In the genomic region with DNA sequence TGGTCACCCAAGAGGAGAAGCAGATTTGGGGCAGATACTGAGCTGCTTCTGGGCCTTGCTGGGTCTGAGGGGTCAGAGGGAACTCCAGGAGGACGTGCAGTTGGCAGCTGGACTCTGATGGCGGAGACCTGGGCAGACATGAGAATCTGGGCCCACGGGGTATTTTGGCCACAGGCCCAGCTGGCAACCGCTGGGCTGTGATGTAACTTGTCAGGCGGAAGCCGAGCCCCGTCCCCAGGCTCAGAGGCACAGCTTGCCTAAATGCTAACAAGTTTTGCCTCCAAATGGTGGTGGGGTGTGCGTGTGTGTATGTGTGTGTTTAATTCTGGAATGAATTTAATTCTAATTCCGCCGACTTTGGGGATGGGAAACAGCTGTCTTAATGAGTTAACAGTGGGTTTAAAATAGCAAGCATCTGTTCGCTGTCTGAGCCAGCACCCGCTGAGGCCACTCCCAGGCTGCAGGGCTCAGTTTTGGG, we compare ENCODE assay signal across 19 cellular contexts. TPM values are rescaled to one million over a fixed set of nuclear protein-coding genes. Genes with fewer than 3 reads are reported as not detected.
DNase-seq lines count a peak whose midpoint lies in the region; ATAC-seq and TF ChIP-seq lines count a peak whose summit lies in the region.
"Had no signal": no experiment of that assay in that cellular context is flagged by ENCODE, and none has a peak within 500 bp of the region (broad histone marks: within the 10 kb centered on the region; RNA-seq: fewer than 3 reads in every experiment).

No MANE protein-coding gene starts in this region.

- DNase-seq in right cardiac atrium: peak; percentile 46 to 79 (median 79)
- no peak for DNase-seq in ACHN
- no peak for DNase-seq in AG20443 (ENCODE audit: low spot score)
- DNase-seq: activated CD4-positive, CD25-positive, alpha-beta regulatory T cell treated with anti-CD3 and anti-CD28 coated beads, Interleukin-2, amount 50 U/mL, for 72 hours; activated CD8-positive, alpha-beta memory T cell treated with anti-CD3 and anti-CD28 coated beads, Interleukin-2, amount 10 ng/mL, durations not matched to agents 7 days and 5 days; activated effector memory CD4-positive, alpha-beta T cell treated with Interleukin-2 at 50 U/mL for 16 hours; AML-193; aorta; gastrocnemius medialis; NCI-H1930 had no signal

- H4K20me1 ChIP-seq in BLaER1: no peaks in the 10 kb centered on the region

- H3K36me3 ChIP-seq in BLaER1 (no peaks in the 10 kb centered on the region), HEK293 (ENCODE audit: control insufficient read depth in 2 of 2, insufficient read depth in 1 of 2, low read length in 2 of 2) (no peaks in the 10 kb centered on the region)
- H3K36me3 ChIP-seq: gastrocnemius medialis, HAP-1 had no signal

- ATAC-seq in SK-N-SH treated with all-trans-retinoic acid at 6 μM for 48 hours (peak; percentile 27), right cardiac atrium (peak; percentile 60 to 67), HG03135 (IDR thresholded peaks at IDR 0.05; ENCODE audit: unreplicated experiment) (no peak)
- ATAC-seq: activated CD8-positive, alpha-beta memory T cell treated with anti-CD3 and anti-CD28 coated beads, Interleukin-2, amount 10 ng/mL, durations not matched to agents 7 days and 5 days; gastrocnemius medialis had no signal

- peak overlapping the region; percentile 41; the same call in 1 of the 2 replicates for H3K4me3 ChIP-seq in BLaER1
- H3K4me3 ChIP-seq in HEK293 (ENCODE audit: low read depth, low read length): no peak overlapping the region
- H3K4me3 ChIP-seq in right cardiac atrium (ENCODE audit: low read length): no peak overlapping the region
- H3K4me3 ChIP-seq: coronary artery, gastrocnemius medialis, HAP-1 had no signal

- H3K9ac ChIP-seq in BLaER1: peak overlapping the region; percentile 46; the same call in 1 of the 2 replicates

- H3K4me1 ChIP-seq in BLaER1 (peaks cover 22% of the 10 kb centered on the region), HEK293 (ENCODE audit: control insufficient read depth, insufficient read depth, low read length) (no peaks in the 10 kb centered on the region; the same call in 1 of the 2 replicates), right cardiac atrium (ENCODE audit: control insufficient read depth, insufficient read depth, low read length) (no peaks in the 10 kb centered on the region)
- H3K4me1 ChIP-seq: HAP-1 had no signal

- TF ChIP-seq CTCF in HEK293 (tag by site-specific recombination; IDR thresholded peaks at IDR 0.05): no peak

- H3K4me2 ChIP-seq in BLaER1: peak overlapping the region; percentile 91

- H3K27ac ChIP-seq in BLaER1 (peak overlapping the region; percentile 73), HEK293 (ENCODE audit: extremely low read depth, low read depth, low read length) (no peak overlapping the region), right cardiac atrium (ENCODE audit: low read length) (no peak overlapping the region)
- H3K27ac ChIP-seq: coronary artery, gastrocnemius medialis had no signal

- CTCF ChIA-PET in HEK293 (lab: Yijun Ruan, JAX): interaction anchor here (0.6 to 1.0 kb wide), 2 partner anchors 11 to 34 kb away, joined by 3 to 4 read pairs; no protein-coding TSS in a partner anchor

- 18% methylated on average over 12 of the region's 12 CpGs for WGBS in right cardiac atrium

- intact Hi-C loops in right cardiac atrium (cut with DNase I): no loop called here

- POLR2A ChIA-PET in HEK293 (lab: Yijun Ruan, JAX): interaction anchor here (0.6 kb wide), 1 partner anchor 47 kb away, joined by 3 read pairs; no protein-coding TSS in a partner anchor

- no peaks in the 10 kb centered on the region for H3K27me3 ChIP-seq in BLaER1
- no peaks in the 10 kb centered on the region for H3K27me3 ChIP-seq in right cardiac atrium (ENCODE audit: control insufficient read depth, insufficient read depth)

- in situ Hi-C loops in ACHN (cut with HindIII; ENCODE audit: low pct_ligation_motif_present, low pct_unique_long_range_greater_than_20kb, low sequenced_read_pairs): no loop called here

- H3K9me3 ChIP-seq in BLaER1 (peaks cover 7% of the 10 kb centered on the region; the same call in 1 of the 2 replicates), HEK293 (ENCODE audit: control insufficient read depth, insufficient read depth, low read depth, low read length) (no peaks in the 10 kb centered on the region), right cardiac atrium (ENCODE audit: control insufficient read depth, low read length) (no peaks in the 10 kb centered on the region)
- H3K9me3 ChIP-seq: gastrocnemius medialis, HAP-1 had no signal

TF ChIP-seq in HEK293, 187 proteins besides CTCF, POLR2A, EP300 and RAD21 (continues in another document):
- TF ChIP-seq, protein P1, sequence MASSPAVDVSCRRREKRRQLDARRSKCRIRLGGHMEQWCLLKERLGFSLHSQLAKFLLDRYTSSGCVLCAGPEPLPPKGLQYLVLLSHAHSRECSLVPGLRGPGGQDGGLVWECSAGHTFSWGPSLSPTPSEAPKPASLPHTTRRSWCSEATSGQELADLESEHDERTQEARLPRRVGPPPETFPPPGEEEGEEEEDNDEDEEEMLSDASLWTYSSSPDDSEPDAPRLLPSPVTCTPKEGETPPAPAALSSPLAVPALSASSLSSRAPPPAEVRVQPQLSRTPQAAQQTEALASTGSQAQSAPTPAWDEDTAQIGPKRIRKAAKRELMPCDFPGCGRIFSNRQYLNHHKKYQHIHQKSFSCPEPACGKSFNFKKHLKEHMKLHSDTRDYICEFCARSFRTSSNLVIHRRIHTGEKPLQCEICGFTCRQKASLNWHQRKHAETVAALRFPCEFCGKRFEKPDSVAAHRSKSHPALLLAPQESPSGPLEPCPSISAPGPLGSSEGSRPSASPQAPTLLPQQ (tag by site-specific recombination; IDR thresholded peaks at IDR 0.05): peak; percentile 63; the same call in 1 of the 2 replicates
- TF ChIP-seq TSHZ1 (tag by site-specific recombination; IDR thresholded peaks at IDR 0.05; ENCODE audit: borderline replicate concordance): no peak

TF ChIP-seq in SK-N-SH treated with all-trans-retinoic acid at 6 μM for 48 hours, 23 proteins besides CTCF, POLR2A, EP300 and RAD21:
- no peak for TF ChIP-seq CSRNP3 (CRISPR knock-in tag; IDR thresholded peaks at IDR 0.05)
- TF ChIP-seq ESRRG (CRISPR knock-in tag; IDR thresholded peaks at IDR 0.05): no peak
- no peak for TF ChIP-seq ZFP30 (CRISPR knock-in tag; IDR thresholded peaks at IDR 0.05)
- no peak for TF ChIP-seq CSDC2 (CRISPR knock-in tag; IDR thresholded peaks at IDR 0.05)
- TF ChIP-seq PPARA (CRISPR knock-in tag; IDR thresholded peaks at IDR 0.05; ENCODE audit: borderline replicate concordance): no peak
- TF ChIP-seq OSR1 (CRISPR knock-in tag; IDR thresholded peaks at IDR 0.05): no peak
- no peak for TF ChIP-seq TCF4 (CRISPR knock-in tag; IDR thresholded peaks at IDR 0.05; ENCODE audit: borderline replicate concordance)
- TF ChIP-seq, protein P2, sequence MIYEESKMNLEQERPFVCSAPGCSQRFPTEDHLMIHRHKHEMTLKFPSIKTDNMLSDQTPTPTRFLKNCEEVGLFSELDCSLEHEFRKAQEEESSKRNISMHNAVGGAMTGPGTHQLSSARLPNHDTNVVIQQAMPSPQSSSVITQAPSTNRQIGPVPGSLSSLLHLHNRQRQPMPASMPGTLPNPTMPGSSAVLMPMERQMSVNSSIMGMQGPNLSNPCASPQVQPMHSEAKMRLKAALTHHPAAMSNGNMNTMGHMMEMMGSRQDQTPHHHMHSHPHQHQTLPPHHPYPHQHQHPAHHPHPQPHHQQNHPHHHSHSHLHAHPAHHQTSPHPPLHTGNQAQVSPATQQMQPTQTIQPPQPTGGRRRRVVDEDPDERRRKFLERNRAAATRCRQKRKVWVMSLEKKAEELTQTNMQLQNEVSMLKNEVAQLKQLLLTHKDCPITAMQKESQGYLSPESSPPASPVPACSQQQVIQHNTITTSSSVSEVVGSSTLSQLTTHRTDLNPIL (CRISPR knock-in tag; IDR thresholded peaks at IDR 0.05; ENCODE audit: low read depth): no peak
- TF ChIP-seq SNAI2 (CRISPR knock-in tag; IDR thresholded peaks at IDR 0.05): no peak
- TF ChIP-seq, protein P3, sequence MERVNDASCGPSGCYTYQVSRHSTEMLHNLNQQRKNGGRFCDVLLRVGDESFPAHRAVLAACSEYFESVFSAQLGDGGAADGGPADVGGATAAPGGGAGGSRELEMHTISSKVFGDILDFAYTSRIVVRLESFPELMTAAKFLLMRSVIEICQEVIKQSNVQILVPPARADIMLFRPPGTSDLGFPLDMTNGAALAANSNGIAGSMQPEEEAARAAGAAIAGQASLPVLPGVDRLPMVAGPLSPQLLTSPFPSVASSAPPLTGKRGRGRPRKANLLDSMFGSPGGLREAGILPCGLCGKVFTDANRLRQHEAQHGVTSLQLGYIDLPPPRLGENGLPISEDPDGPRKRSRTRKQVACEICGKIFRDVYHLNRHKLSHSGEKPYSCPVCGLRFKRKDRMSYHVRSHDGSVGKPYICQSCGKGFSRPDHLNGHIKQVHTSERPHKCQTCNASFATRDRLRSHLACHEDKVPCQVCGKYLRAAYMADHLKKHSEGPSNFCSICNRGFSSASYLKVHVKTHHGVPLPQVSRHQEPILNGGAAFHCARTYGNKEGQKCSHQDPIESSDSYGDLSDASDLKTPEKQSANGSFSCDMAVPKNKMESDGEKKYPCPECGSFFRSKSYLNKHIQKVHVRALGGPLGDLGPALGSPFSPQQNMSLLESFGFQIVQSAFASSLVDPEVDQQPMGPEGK (CRISPR knock-in tag; IDR thresholded peaks at IDR 0.05; ENCODE audit: borderline replicate concordance): no peak

RNA-seq across cellular contexts. Expression of gene ZNRF4, which starts 11.6 kb away (rescaled TPM):
- not detected for total RNA-seq in right cardiac atrium
- polyA plus RNA-seq in right cardiac atrium: not detected
- total RNA-seq: activated CD8-positive, alpha-beta memory T cell treated with anti-CD3 and anti-CD28 coated beads, Interleukin-2, amount 10 ng/mL, durations not matched to agents 7 days and 5 days; aorta; gastrocnemius medialis; renal cortical epithelial cell; subcutaneous adipose tissue had no signal
- polyA plus RNA-seq: aorta, neural cell had no signal

Comparison
In these comparisons a context has a peak if more than half of its experiments do, and no peak if none do; other contexts are left out.
1. DNase-seq: peak in right cardiac atrium (3 of 3); none in ACHN (single experiment) and AG20443 (single experiment).